8 cellular contexts compared by ENCODE assay signal in genomic region chr1:231625975-231626534, GRCh38.
DNase-seq lines count a peak whose midpoint lies in the region; ATAC-seq and TF ChIP-seq lines count a peak whose summit lies in the region.

No MANE protein-coding gene starts in this region.

- H3K9ac ChIP-seq in iPS-18a (ENCODE audit: low read length), result no peak overlapping the region
- H3K9ac ChIP-seq in subcutaneous abdominal adipose tissue (ENCODE audit: low read length in 5 of 5), result peak overlapping the region in 1 of 5 donors; percentile 73

- no peak for TF ChIP-seq CTCF in WI38 (IDR thresholded peaks at IDR 0.05; ENCODE audit: low read depth, low read length)

- H3K9me3 ChIP-seq in iPS-18a (ENCODE audit: control insufficient read depth, low read depth, low read length) (no peaks in the 10 kb centered on the region), subcutaneous abdominal adipose tissue (ENCODE audit: control insufficient read depth in 5 of 5, low read length in 5 of 5) (no peaks in the 10 kb centered on the region)

- H3K4me3 ChIP-seq in WI38 (ENCODE audit: low read depth, low read length) (peak overlapping the region; percentile 88), iPS-18a (ENCODE audit: low read length) (peak overlapping the region; percentile 77), subcutaneous abdominal adipose tissue (ENCODE audit: low read depth in 1 of 5, low read length in 5 of 5) (peak overlapping the region in 4 of 5 donors; percentile 65 to 92 (median 82))

- peaks cover 46% of the 10 kb centered on the region for H3K27me3 ChIP-seq in iPS-18a (ENCODE audit: control insufficient read depth, insufficient read depth, low read length)
- peaks cover 0 to 3% (median 0%) of the 10 kb centered on the region in 5 donors for H3K27me3 ChIP-seq in subcutaneous abdominal adipose tissue (ENCODE audit: control insufficient read depth in 5 of 5, insufficient read depth in 4 of 5, low read length in 5 of 5)

- peak; percentile 19 for DNase-seq in NCI-H2196 (lab: John Stamatoyannopoulos, UW; ENCODE audit: unreplicated experiment)
- DNase-seq in NCI-H2196 treated with DMSO at 0.1 percent for 48 hours (lab: John Stamatoyannopoulos, UW; ENCODE audit: unreplicated experiment), result no peak

- H3K27ac ChIP-seq in iPS-18a (ENCODE audit: low read length) (no peak overlapping the region), subcutaneous abdominal adipose tissue (ENCODE audit: low read depth, low read length) (peak overlapping the region; percentile 77)

- peaks cover 9% of the 10 kb centered on the region for H3K4me1 ChIP-seq in iPS-18a (ENCODE audit: control insufficient read depth, low read depth, low read length)
- H3K4me1 ChIP-seq in subcutaneous abdominal adipose tissue (ENCODE audit: control insufficient read depth in 5 of 5, insufficient read depth in 5 of 5, low read length in 5 of 5), result peaks cover 6 to 40% (median 15%) of the 10 kb centered on the region in 5 donors

- no peaks in the 10 kb centered on the region for H3K36me3 ChIP-seq in iPS-18a (ENCODE audit: control insufficient read depth, low read depth, low read length)
- H3K36me3 ChIP-seq in subcutaneous abdominal adipose tissue (ENCODE audit: control insufficient read depth in 5 of 5, insufficient read depth in 5 of 5, low read length in 5 of 5), result no peaks in the 10 kb centered on the region

- no peak for ATAC-seq in HG03342 (IDR thresholded peaks at IDR 0.05; ENCODE audit: unreplicated experiment)
- no peak for ATAC-seq in HG02798 (IDR thresholded peaks at IDR 0.05; ENCODE audit: poor library complexity, unreplicated experiment)
- no peak for ATAC-seq in GM19452 (IDR thresholded peaks at IDR 0.05; ENCODE audit: unreplicated experiment)
